ENCODE assay signal across 35 cellular contexts in the genomic region with DNA sequence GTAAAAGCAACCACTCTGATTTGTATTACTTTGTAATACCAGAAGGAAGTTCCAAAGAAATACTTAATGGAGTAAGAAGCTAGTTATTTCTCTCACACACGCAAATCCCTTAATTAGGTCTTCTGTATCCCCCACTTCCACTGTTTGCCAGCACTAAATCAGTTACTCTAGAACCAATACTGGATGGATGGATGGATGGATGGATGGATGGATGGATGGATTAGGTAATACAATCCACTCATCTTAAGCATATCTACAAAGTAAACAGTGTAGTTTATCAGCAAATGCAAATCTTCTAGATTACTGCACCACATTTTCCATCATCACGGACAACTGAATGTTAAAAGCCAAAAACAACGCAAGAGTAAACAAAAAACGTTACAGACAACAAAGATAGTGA. TPM values are rescaled to one million over a fixed set of nuclear protein-coding genes. Genes with fewer than 3 reads are reported as not detected.
"Had no signal": no experiment of that assay in that cellular context is flagged by ENCODE, and none has a peak within 500 bp of the region (broad histone marks: within the 10 kb centered on the region; RNA-seq: fewer than 3 reads in every experiment).

No MANE protein-coding gene starts in this region.

- H3K9me3 ChIP-seq: adrenal gland, body of pancreas, breast epithelium had no signal

- H3K36me3 ChIP-seq: breast epithelium had no signal

- H3K4me3 ChIP-seq: adrenal gland, body of pancreas, breast epithelium had no signal

- H3K27me3 Mint-ChIP-seq: activated B cell treated with CpG ODN at 0.5 μM for 24 hours; activated naive CD8-positive, alpha-beta T cell treated with anti-CD3 and anti-CD28 coated beads, Interleukin-2, amount 10 ng/mL, durations not matched to agents 7 days and 5 days; activated T-helper 17 cell treated with anti-CD3 and anti-CD28 coated beads, Interleukin-2, amount 50 U/mL, for 72 hours had no signal

- H3K36me3 Mint-ChIP-seq: activated naive CD4-positive, alpha-beta T cell treated with anti-CD3 and anti-CD28 coated beads, Interleukin-2, amount 50 U/mL, for 72 hours had no signal

- H3K27me3 ChIP-seq: adrenal gland, body of pancreas, brain microvascular endothelial cell, breast epithelium had no signal

- ATAC-seq: activated CD8-positive, alpha-beta T cell treated with anti-CD3 and anti-CD28 coated beads for 36 hours; activated naive CD4-positive, alpha-beta T cell treated with anti-CD3 and anti-CD28 coated beads, Interleukin-2, amount 50 U/mL, for 72 hours; activated T-cell treated with anti-CD3 and anti-CD28 coated beads, Interleukin-2, amount 50 U/mL, for 4 hours; activated T-cell treated with anti-CD3 and anti-CD28 coated beads, Interleukin-2, amount 50 U/mL, for 72 hours; activated T-helper 17 cell treated with anti-CD3 and anti-CD28 coated beads, Interleukin-2, amount 50 U/mL, for 72 hours; body of pancreas had no signal

- H3K4me1 ChIP-seq: breast epithelium had no signal

- H3K27ac ChIP-seq: adrenal gland, body of pancreas, brain microvascular endothelial cell, breast epithelium, VCaP had no signal

- H3K4me3 Mint-ChIP-seq: activated B cell treated with CpG ODN at 0.5 μM for 24 hours; activated CD4-positive, alpha-beta memory T cell treated with anti-CD3 and anti-CD28 coated beads for 36 hours; activated CD4-positive, alpha-beta T cell treated with anti-CD3 and anti-CD28 coated beads, Interleukin-2, amount 10 ng/mL, durations not matched to agents 24 days and 14 days; activated CD8-positive, alpha-beta T cell treated with anti-CD3 and anti-CD28 coated beads for 36 hours; activated naive CD4-positive, alpha-beta T cell treated with anti-CD3 and anti-CD28 coated beads for 36 hours; activated naive CD8-positive, alpha-beta T cell treated with anti-CD3 and anti-CD28 coated beads, Interleukin-2, amount 10 ng/mL, durations not matched to agents 7 days and 5 days; activated T-cell treated with anti-CD3 and anti-CD28 coated beads, Interleukin-2, amount 50 U/mL, for 4 hours; activated T-cell treated with anti-CD3 and anti-CD28 coated beads, Interleukin-2, amount 50 U/mL, for 72 hours; activated T-helper 1 cell treated with anti-CD3 and anti-CD28 coated beads, Interleukin-12 subunit alpha, Interleukin-12 subunit beta, Interleukin-2, Interleukin-4 antibody, amounts not matched to agents 30 ng/mL and 10 ng/mL and 1 ng/mL, durations not matched to agents 14 hours and 24 hours and 36 hours; activated T-helper 17 cell treated with anti-CD3 and anti-CD28 coated beads, Interleukin-2, amount 50 U/mL, for 72 hours; T-helper 1 cell treated with Interleukin-12 subunit alpha and Interleukin-12 subunit beta and Interleukin-4 antibody, amounts not matched to agents 30 μg/mL and 1 μg/mL, for 36 hours; T-helper 2 cell treated with Interferon-gamma antibody and Interleukin-4, amounts not matched to agents 5 μg/mL and 100 μg/mL, for 36 hours had no signal

- H3K27ac Mint-ChIP-seq: activated B cell treated with CpG ODN at 0.5 μM for 24 hours; activated CD4-positive, alpha-beta memory T cell treated with anti-CD3 and anti-CD28 coated beads for 36 hours; activated CD4-positive, alpha-beta T cell treated with anti-CD3 and anti-CD28 coated beads, Interleukin-2, amount 10 ng/mL, durations not matched to agents 24 days and 14 days; activated CD8-positive, alpha-beta T cell treated with anti-CD3 and anti-CD28 coated beads for 36 hours; activated naive CD4-positive, alpha-beta T cell treated with anti-CD3 and anti-CD28 coated beads for 36 hours; activated naive CD4-positive, alpha-beta T cell treated with anti-CD3 and anti-CD28 coated beads, Interleukin-2, amount 50 U/mL, for 72 hours; activated naive CD8-positive, alpha-beta T cell treated with anti-CD3 and anti-CD28 coated beads, Interleukin-2, amount 10 ng/mL, durations not matched to agents 7 days and 5 days; activated T-cell treated with anti-CD3 and anti-CD28 coated beads, Interleukin-2, amount 50 U/mL, for 72 hours; activated T-helper 1 cell treated with anti-CD3 and anti-CD28 coated beads, Interleukin-12 subunit alpha, Interleukin-12 subunit beta, Interleukin-2, Interleukin-4 antibody, amounts not matched to agents 30 ng/mL and 10 ng/mL and 1 ng/mL, durations not matched to agents 14 hours and 24 hours and 36 hours; activated T-helper 17 cell treated with anti-CD3 and anti-CD28 coated beads, Interleukin-2, amount 50 U/mL, for 72 hours; T-helper 1 cell treated with Interleukin-12 subunit alpha and Interleukin-12 subunit beta and Interleukin-4 antibody, amounts not matched to agents 30 μg/mL and 1 μg/mL, for 36 hours; T-helper 2 cell treated with Interferon-gamma antibody and Interleukin-4, amounts not matched to agents 5 μg/mL and 100 μg/mL, for 36 hours had no signal

- DNase-seq: activated B cell treated with CpG ODN at 0.5 μM for 24 hours; activated CD4-positive, alpha-beta memory T cell treated with anti-CD3 and anti-CD28 coated beads for 36 hours; activated CD4-positive, alpha-beta T cell treated with anti-CD3 and anti-CD28 coated beads for 4 hours; activated CD4-positive, alpha-beta T cell treated with anti-CD3 and anti-CD28 coated beads, Interleukin-2, amount 10 ng/mL, durations not matched to agents 24 days and 14 days; activated CD4-positive, alpha-beta T cell treated with anti-CD3 and anti-CD28 coated beads, Interleukin-2, amount 50 U/mL, for 1 hour; activated CD4-positive, alpha-beta T cell treated with anti-CD3 and anti-CD28 coated beads, Interleukin-2, amount 50 U/mL, for 4 hours; activated CD4-positive, CD25-positive, alpha-beta regulatory T cell treated with anti-CD3 and anti-CD28 coated beads, Interleukin-2, amount 50 U/mL, for 72 hours; activated CD8-positive, alpha-beta memory T cell treated with anti-CD3 and anti-CD28 coated beads, Interleukin-2, amount 50 U/mL, for 4 hours; activated CD8-positive, alpha-beta T cell treated with anti-CD3 and anti-CD28 coated beads for 36 hours; activated effector memory CD4-positive, alpha-beta T cell treated with anti-CD3 and anti-CD28 coated beads, Interleukin-2, amount 50 U/mL, for 16 hours; activated gamma-delta T cell treated with Interleukin-2 at 50 U/mL for 16 hours; activated naive CD4-positive, alpha-beta T cell; activated naive CD4-positive, alpha-beta T cell treated with anti-CD3 and anti-CD28 coated beads for 36 hours; activated naive CD4-positive, alpha-beta T cell treated with anti-CD3 and anti-CD28 coated beads, Interleukin-2, amount 50 U/mL, for 16 hours; activated naive CD8-positive, alpha-beta T cell treated with anti-CD3 and anti-CD28 coated beads, Interleukin-2, amount 10 ng/mL, durations not matched to agents 7 days and 5 days; activated T-cell treated with anti-CD3 and anti-CD28 coated beads for 4 hours; activated T-cell treated with anti-CD3 and anti-CD28 coated beads, Interleukin-2, amount 50 U/mL, for 1 hour; activated T-cell treated with anti-CD3 and anti-CD28 coated beads, Interleukin-2, amount 50 U/mL, for 4 hours; activated T-cell treated with anti-CD3 and anti-CD28 coated beads, Interleukin-2, amount 50 U/mL, for 72 hours; adrenal gland; amniotic stem cell; aorta; body of pancreas; brain microvascular endothelial cell; central memory CD4-positive, alpha-beta T cell; T-helper 1 cell; T-helper 2 cell; T-helper 9 cell had no signal

- H3K9me3 Mint-ChIP-seq: activated B cell treated with CpG ODN at 0.5 μM for 24 hours; activated CD4-positive, alpha-beta memory T cell treated with anti-CD3 and anti-CD28 coated beads for 36 hours; activated CD4-positive, alpha-beta T cell treated with anti-CD3 and anti-CD28 coated beads, Interleukin-2, amount 10 ng/mL, durations not matched to agents 24 days and 14 days; activated CD8-positive, alpha-beta T cell treated with anti-CD3 and anti-CD28 coated beads for 36 hours; activated naive CD4-positive, alpha-beta T cell treated with anti-CD3 and anti-CD28 coated beads for 36 hours; activated naive CD4-positive, alpha-beta T cell treated with anti-CD3 and anti-CD28 coated beads, Interleukin-2, amount 50 U/mL, for 72 hours; activated naive CD8-positive, alpha-beta T cell treated with anti-CD3 and anti-CD28 coated beads, Interleukin-2, amount 10 ng/mL, durations not matched to agents 7 days and 5 days; activated T-cell treated with anti-CD3 and anti-CD28 coated beads, Interleukin-2, amount 50 U/mL, for 4 hours; activated T-cell treated with anti-CD3 and anti-CD28 coated beads, Interleukin-2, amount 50 U/mL, for 72 hours; activated T-helper 1 cell treated with anti-CD3 and anti-CD28 coated beads, Interleukin-12 subunit alpha, Interleukin-12 subunit beta, Interleukin-2, Interleukin-4 antibody, amounts not matched to agents 30 ng/mL and 10 ng/mL and 1 ng/mL, durations not matched to agents 14 hours and 24 hours and 36 hours; activated T-helper 17 cell treated with anti-CD3 and anti-CD28 coated beads, Interleukin-2, amount 50 U/mL, for 72 hours; T-helper 1 cell treated with Interleukin-12 subunit alpha and Interleukin-12 subunit beta and Interleukin-4 antibody, amounts not matched to agents 30 μg/mL and 1 μg/mL, for 36 hours; T-helper 2 cell treated with Interferon-gamma antibody and Interleukin-4, amounts not matched to agents 5 μg/mL and 100 μg/mL, for 36 hours had no signal

RNA-seq across cellular contexts. Expression of a gene that starts 5.2 kb away (rescaled TPM):
- total RNA-seq: activated naive CD4-positive, alpha-beta T cell treated with anti-CD3 and anti-CD28 coated beads, Interleukin-2, amount 50 U/mL, for 72 hours had no signal
